Comparison of ENCODE assay signal across 9 cellular contexts in genomic region chr19:17183858-17184271, GRCh38. TPM values are rescaled to one million over a fixed set of nuclear protein-coding genes. Genes with fewer than 3 reads are reported as not detected.
A peak's percentile ranks its signal among the peaks of the same experiment; 100 is the strongest.
DNase-seq lines count a peak whose midpoint lies in the region; ATAC-seq and TF ChIP-seq lines count a peak whose summit lies in the region.
"Had no signal": no experiment of that assay in that cellular context is flagged by ENCODE, and none has a peak within 500 bp of the region (broad histone marks: within the 10 kb centered on the region; RNA-seq: fewer than 3 reads in every experiment).

No MANE protein-coding gene starts in this region.

- H3K9me3 Mint-ChIP-seq in Calu3 (ENCODE audit: low read depth, unreplicated experiment) = no peaks in the 10 kb centered on the region

- H3K4me3 ChIP-seq in upper lobe of left lung = no peak overlapping the region
- no peak overlapping the region for H3K4me3 ChIP-seq in esophagus squamous epithelium
- H3K4me3 ChIP-seq: adrenal gland had no signal

- no peaks in the 10 kb centered on the region for H3K9me3 ChIP-seq in upper lobe of left lung
- no peaks in the 10 kb centered on the region for H3K9me3 ChIP-seq in esophagus squamous epithelium
- H3K9me3 ChIP-seq: adrenal gland had no signal

- TF ChIP-seq CTCF in RWPE1 (conservative IDR thresholded peaks at IDR 0.05; ENCODE audit: low read depth) = no peak
- TF ChIP-seq CTCF in upper lobe of left lung (IDR thresholded peaks at IDR 0.05) = no peak
- no peak for TF ChIP-seq CTCF in esophagus squamous epithelium (IDR thresholded peaks at IDR 0.05)
- no peak for TF ChIP-seq CTCF in Calu3 (IDR thresholded peaks at IDR 0.05; ENCODE audit: unreplicated experiment)

- intact Hi-C loops in esophagus squamous epithelium (cut with DNase I) (no loop called here), Calu3 (cut with micrococcal nuclease; ENCODE audit: unreplicated experiment) (no loop called here)

- DNase-seq in stimulated activated CD4-positive, alpha-beta T cell treated with anti-CD3 and anti-CD28 coated beads, Interleukin-2, amount 100 ng/mL, for 48 hours = peak; percentile 6 to 9
- DNase-seq in stimulated activated CD4-positive, alpha-beta T cell treated with anti-CD3 and anti-CD28 coated beads, Interleukin-1b, Interleukin-23, amount 100 ng/mL, for 48 hours = no peak
- no peak for DNase-seq in RWPE1 (ENCODE audit: low spot score)
- DNase-seq in germinal center (ENCODE audit: low spot score) = peak; percentile 57
- no peak for DNase-seq in upper lobe of left lung
- DNase-seq in esophagus squamous epithelium (lab: John Stamatoyannopoulos, UW) = no peak
- DNase-seq in NCI-H2196 treated with DMSO at 0.1 percent for 48 hours (lab: John Stamatoyannopoulos, UW; ENCODE audit: unreplicated experiment) = no peak
- no peak for DNase-seq in Calu3
- DNase-seq: adrenal gland had no signal

- H3K27ac Mint-ChIP-seq in Calu3 (ENCODE audit: unreplicated experiment) = no peak overlapping the region

- peaks cover 10 to 83% (median 55%) of the 10 kb centered on the region in 4 donors for H3K36me3 ChIP-seq in upper lobe of left lung
- peaks cover 0 to 98% (median 15%) of the 10 kb centered on the region in 3 donors for H3K36me3 ChIP-seq in esophagus squamous epithelium

- TF ChIP-seq EP300 in upper lobe of left lung (IDR thresholded peaks at IDR 0.05) = no peak

- no peak for TF ChIP-seq POLR2A in upper lobe of left lung (IDR thresholded peaks at IDR 0.05)
- no peak for TF ChIP-seq POLR2A in esophagus squamous epithelium (IDR thresholded peaks at IDR 0.05)

- peaks cover 20% of the 10 kb centered on the region for H3K36me3 Mint-ChIP-seq in Calu3 (ENCODE audit: insufficient read depth, unreplicated experiment)

- BruUV-seq in Calu3 (replicated peaks; lab: Mats Ljungman, UMichigan) = no TSS peak

- CTCF ChIA-PET in RWPE1 (lab: Yijun Ruan, JAX) (no interaction called here), Calu3 (lab: Charles Lee) (no interaction called here)

- peaks cover 0 to 13% (median 9%) of the 10 kb centered on the region in 4 donors for H3K4me1 ChIP-seq in upper lobe of left lung
- peaks cover 0 to 4% (median 0%) of the 10 kb centered on the region in 3 donors for H3K4me1 ChIP-seq in esophagus squamous epithelium
- H3K4me1 ChIP-seq: adrenal gland had no signal

- peak; percentile 21 to 32 for ATAC-seq in upper lobe of left lung (ENCODE audit: low FRiP score in 2 of 2)

- WGBS in upper lobe of left lung, 2 donors = 62% methylated on average over 11 of the region's 11 CpGs
- 58 to 65% methylated on average over 10 to 11 of the region's 11 CpGs for WGBS in esophagus squamous epithelium, 2 donors

- H3K27me3 ChIP-seq in upper lobe of left lung (no peaks in the 10 kb centered on the region), esophagus squamous epithelium (no peaks in the 10 kb centered on the region)
- H3K27me3 ChIP-seq: adrenal gland had no signal

- no peaks in the 10 kb centered on the region for H3K4me1 Mint-ChIP-seq in Calu3 (ENCODE audit: low read depth, unreplicated experiment)

- H3K27ac ChIP-seq in RWPE1 (peak overlapping the region; percentile 6; the same call in 1 of the 2 replicates), upper lobe of left lung (peak overlapping the region in 3 of 4 donors; percentile 10 to 64 (median 62)), esophagus squamous epithelium (peak overlapping the region in 2 of 4 donors; percentile 26 to 39)

- H3K27me3 Mint-ChIP-seq in Calu3 (ENCODE audit: unreplicated experiment) = no peaks in the 10 kb centered on the region

- H3K4me3 Mint-ChIP-seq in Calu3 (ENCODE audit: low read depth, unreplicated experiment) = no peak overlapping the region

- POLR2A ChIA-PET in RWPE1 (lab: Yijun Ruan, JAX; ENCODE audit: low non-redundant PET) = no interaction called here

RNA-seq across cellular contexts. Expression of gene USE1, which starts 31.3 kb away (rescaled TPM):
- 10 to 100 TPM; 21.6 to 49.3 (median 23.9) TPM for total RNA-seq in upper lobe of left lung
- total RNA-seq in esophagus squamous epithelium = 10 to 100 TPM; 11.2 to 22.5 (median 17.6) TPM
- 10.7 and 11.8 TPM in 2 replicates for total RNA-seq in Calu3 (2022)

RNA-seq across cellular contexts. Expression of gene OCEL1, which starts 42.2 kb away (rescaled TPM):
- total RNA-seq in upper lobe of left lung = 10 to 100 TPM; 12.3 to 37.7 (median 25.8) TPM
- total RNA-seq in esophagus squamous epithelium = 1 to 10 TPM; 1.8 to 6.9 (median 4.1) TPM
- 12.1 and 12.2 TPM in 2 replicates for total RNA-seq in Calu3 (2022)

Comparison
In these comparisons a context has a peak if more than half of its experiments do, and no peak if none do; other contexts are left out.
1. DNase-seq: peak in stimulated activated CD4-positive, alpha-beta T cell treated with anti-CD3 and anti-CD28 coated beads, Interleukin-2, amount 100 ng/mL, for 48 hours (2 of 2) and germinal center (single experiment); none in stimulated activated CD4-positive, alpha-beta T cell treated with anti-CD3 and anti-CD28 coated beads, Interleukin-1b, Interleukin-23, amount 100 ng/mL, for 48 hours (single experiment), RWPE1 (single experiment), upper lobe of left lung (0 of 2), esophagus squamous epithelium (single experiment), NCI-H2196 treated with DMSO at 0.1 percent for 48 hours (single experiment) and Calu3 (single experiment).